In the genomic region with DNA sequence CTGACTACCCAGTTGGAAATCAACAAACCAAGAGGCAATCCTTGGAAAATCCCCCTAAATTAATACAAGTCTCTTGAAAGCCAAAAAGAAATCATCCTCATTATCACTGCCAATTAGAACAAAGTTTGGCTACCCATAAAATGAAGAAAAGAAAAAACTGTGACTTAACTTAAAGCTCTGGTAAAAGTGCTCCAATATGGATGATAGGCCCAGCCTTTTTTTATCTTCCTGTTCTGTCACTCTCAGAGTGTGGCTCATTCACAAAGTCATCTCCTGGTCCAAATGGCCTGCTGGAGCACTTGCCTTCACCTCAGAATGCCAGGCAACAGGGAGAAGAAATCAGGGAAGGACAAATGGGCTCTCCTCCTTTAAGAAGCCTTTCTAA, we compare ENCODE assay signal across 20 cellular contexts.
"Had no signal": no experiment of that assay in that cellular context is flagged by ENCODE, and none has a peak within 500 bp of the region (broad histone marks: within the 10 kb centered on the region; RNA-seq: fewer than 3 reads in every experiment).

No MANE protein-coding gene starts in this region.

- ATAC-seq: gastroesophageal sphincter; left lung; lower lobe of right lung; naive thymus-derived CD4-positive, alpha-beta T cell had no signal

- H3K36me3 Mint-ChIP-seq: immature natural killer cell; memory B cell; naive thymus-derived CD4-positive, alpha-beta T cell had no signal

- H3K36me3 ChIP-seq: esophagus muscularis mucosa, gastroesophageal sphincter, left lung, lower lobe of right lung, neutrophil, right atrium auricular region, sigmoid colon, stomach, thoracic aorta, transverse colon had no signal

- H3K27ac ChIP-seq: esophagus muscularis mucosa, gastroesophageal sphincter, left lung, lower lobe of right lung, neutrophil, right atrium auricular region, sigmoid colon, skin epidermis, stomach, thoracic aorta, transverse colon had no signal

- H3K4me1 Mint-ChIP-seq: memory B cell had no signal

- H3K4me3 ChIP-seq: esophagus muscularis mucosa, gastroesophageal sphincter, left lung, lower lobe of right lung, right atrium auricular region, sigmoid colon, skin epidermis, stomach, thoracic aorta, transverse colon had no signal

- DNase-seq: effector memory CD4-positive, alpha-beta T cell; foreskin fibroblast; immature natural killer cell; left lung; lower lobe of right lung; naive thymus-derived CD4-positive, alpha-beta T cell; sigmoid colon; stimulated activated CD4-positive, alpha-beta T cell treated with anti-CD3 and anti-CD28 coated beads, Interleukin-2, amount 100 ng/mL, for 24 hours; stimulated activated CD4-positive, alpha-beta T cell treated with anti-CD3 and anti-CD28 coated beads, Interleukin-4, amount 100 ng/mL, for 4 hours; stimulated activated naive CD4-positive, alpha-beta T cell; stomach; substantia nigra; transverse colon had no signal

- H3K9me3 ChIP-seq: esophagus muscularis mucosa, gastroesophageal sphincter, left lung, lower lobe of right lung, neutrophil, right atrium auricular region, sigmoid colon, stomach, thoracic aorta, transverse colon had no signal

- H3K4me3 Mint-ChIP-seq: immature natural killer cell; memory B cell; naive thymus-derived CD4-positive, alpha-beta T cell had no signal

- H3K27ac Mint-ChIP-seq: immature natural killer cell; memory B cell; naive thymus-derived CD4-positive, alpha-beta T cell had no signal

- H3K4me1 ChIP-seq: esophagus muscularis mucosa, gastroesophageal sphincter, left lung, lower lobe of right lung, right atrium auricular region, sigmoid colon, stomach, transverse colon had no signal

- H3K27me3 ChIP-seq: esophagus muscularis mucosa, gastroesophageal sphincter, left lung, neutrophil, right atrium auricular region, sigmoid colon, stomach, transverse colon had no signal
